In genomic region chr2:43227830-43228280, GRCh38 we compare ENCODE assay signal across 1 cellular context.
TF ChIP-seq lines count a peak whose summit lies in the region.

No MANE protein-coding gene starts in this region.

TF ChIP-seq in HepG2, 621 proteins besides CTCF, POLR2A, EP300 and RAD21 (continued from another document and continues in another):
- peak; percentile 16; the same call in 1 of the 2 replicates for TF ChIP-seq ARID3A (IDR thresholded peaks at IDR 0.05; ENCODE audit: low read depth, low read length)
- no peak for TF ChIP-seq STAT5B (CRISPR knock-in tag; IDR thresholded peaks at IDR 0.05)
- TF ChIP-seq HINFP (CRISPR knock-in tag; IDR thresholded peaks at IDR 0.05; ENCODE audit: low read depth) = no peak
- no peak for TF ChIP-seq ZC3H13 (CRISPR knock-in tag; IDR thresholded peaks at IDR 0.05)
- peak; percentile 65 for TF ChIP-seq JUND (CRISPR knock-in tag; IDR thresholded peaks at IDR 0.05)
- TF ChIP-seq CEBPZ (IDR thresholded peaks at IDR 0.05; ENCODE audit: low read length) = no peak
- no peak for TF ChIP-seq ZNF407 (CRISPR knock-in tag; IDR thresholded peaks at IDR 0.05; ENCODE audit: not compliant biosample characterization)
- no peak for TF ChIP-seq ZFP91 (CRISPR knock-in tag; IDR thresholded peaks at IDR 0.05; ENCODE audit: borderline replicate concordance)
- no peak; the same call in 1 of the 2 replicates for TF ChIP-seq ZKSCAN8 (CRISPR knock-in tag; IDR thresholded peaks at IDR 0.05; ENCODE audit: borderline replicate concordance)
- TF ChIP-seq CEBPB (IDR thresholded peaks at IDR 0.05; ENCODE audit: borderline replicate concordance, low read depth, low read length) = no peak
- TF ChIP-seq TEAD2 (CRISPR knock-in tag; IDR thresholded peaks at IDR 0.05) = no peak
- TF ChIP-seq PREB (CRISPR knock-in tag; IDR thresholded peaks at IDR 0.05) = no peak
- no peak for TF ChIP-seq SIX1 (CRISPR knock-in tag; IDR thresholded peaks at IDR 0.05; ENCODE audit: borderline replicate concordance)
- no peak for TF ChIP-seq STAG1 (CRISPR knock-in tag; IDR thresholded peaks at IDR 0.05)
- no peak for TF ChIP-seq SRSF1 (optimal IDR thresholded peaks at IDR 0.05; ENCODE audit: low read depth, low read length)
- 0 out of 2 replicates have a peak, but pooled peaks have one; percentile 30 for TF ChIP-seq ZNF343 (CRISPR knock-in tag; IDR thresholded peaks at IDR 0.05)
- TF ChIP-seq HMGXB4 (CRISPR knock-in tag; IDR thresholded peaks at IDR 0.05; ENCODE audit: borderline replicate concordance in 1 of 2, low read depth in 1 of 2) = 0 out of 4 replicates have a peak, but pooled peaks of 1 of the 2 experiments have one; percentile 2
- TF ChIP-seq CBX5 (CRISPR knock-in tag; IDR thresholded peaks at IDR 0.05; ENCODE audit: borderline replicate concordance) = no peak
- TF ChIP-seq SMAD3 (CRISPR knock-in tag; IDR thresholded peaks at IDR 0.05) = 0 out of 2 replicates have a peak, but pooled peaks have one; percentile 14
- TF ChIP-seq FOXK1 (CRISPR knock-in tag; IDR thresholded peaks at IDR 0.05; ENCODE audit: borderline replicate concordance, low read depth) = no peak
- TF ChIP-seq ZNF580 (CRISPR knock-in tag; IDR thresholded peaks at IDR 0.05; ENCODE audit: borderline replicate concordance, low read depth) = no peak
- no peak for TF ChIP-seq GATA4 (IDR thresholded peaks at IDR 0.05; ENCODE audit: borderline replicate concordance, low read depth)
- 0 out of 2 replicates have a peak, but pooled peaks have one; percentile 20 for TF ChIP-seq ZNF782 (CRISPR knock-in tag; IDR thresholded peaks at IDR 0.05; ENCODE audit: borderline replicate concordance)
- TF ChIP-seq TARDBP (CRISPR knock-in tag; IDR thresholded peaks at IDR 0.05) = peak; percentile 70; the same call in 1 of the 2 replicates
- no peak for TF ChIP-seq ZNF232 (CRISPR knock-in tag; IDR thresholded peaks at IDR 0.05; ENCODE audit: borderline replicate concordance)
- TF ChIP-seq TBP (CRISPR knock-in tag; IDR thresholded peaks at IDR 0.05) = no peak
